ENCODE assay signal across 8 cellular contexts in genomic region chr2:200585730-200586643, GRCh38. TPM values are rescaled to one million over a fixed set of nuclear protein-coding genes. Genes with fewer than 3 reads are reported as not detected.
DNase-seq lines count a peak whose midpoint lies in the region; ATAC-seq and TF ChIP-seq lines count a peak whose summit lies in the region.

Gene AOX1 (plus strand): TSS chr2:200586014. CDS start chr2:200586109, 95 bp downstream.

- no peaks in the 10 kb centered on the region for H3K9me3 ChIP-seq in left lung

- no peak for TF ChIP-seq CTCF in left lung (IDR thresholded peaks at IDR 0.05)

- H3K27ac ChIP-seq in left lung = peak within 1 kb of the TSS; percentile 23 to 52

- peaks cover 0 to 8% of the 10 kb centered on the region in 2 donors for H3K27me3 ChIP-seq in left lung

- H3K9me3 Mint-ChIP-seq in T-helper 1 cell treated with Interleukin-12 subunit alpha and Interleukin-12 subunit beta and Interleukin-4 antibody, amounts not matched to agents 30 μg/mL and 1 μg/mL, for 36 hours = no peaks in the 10 kb centered on the region

- peak within 1 kb of the TSS; percentile 51 to 56 for H3K4me3 ChIP-seq in left lung

- H3K36me3 ChIP-seq in left lung = no peaks in the 10 kb centered on the region

- peaks cover 12 to 15% of the 10 kb centered on the region in 2 donors for H3K4me1 ChIP-seq in left lung

- H3K36me3 Mint-ChIP-seq in T-helper 1 cell treated with Interleukin-12 subunit alpha and Interleukin-12 subunit beta and Interleukin-4 antibody, amounts not matched to agents 30 μg/mL and 1 μg/mL, for 36 hours (ENCODE audit: low read depth) = peaks cover 13% of the 10 kb centered on the region

- ATAC-seq in left lung (peak; percentile 87), HG03039 (IDR thresholded peaks at IDR 0.05; ENCODE audit: unreplicated experiment) (no peak), HG02970 (IDR thresholded peaks at IDR 0.05; ENCODE audit: low FRiP score, unreplicated experiment) (no peak)

- H3K27me3 Mint-ChIP-seq in T-helper 1 cell treated with Interleukin-12 subunit alpha and Interleukin-12 subunit beta and Interleukin-4 antibody, amounts not matched to agents 30 μg/mL and 1 μg/mL, for 36 hours (ENCODE audit: low read depth) = peaks cover 4% of the 10 kb centered on the region

- peak; percentile 36 for DNase-seq in stimulated activated CD4-positive, alpha-beta T cell treated with anti-CD3 and anti-CD28 coated beads, Interleukin-15, amount 100 ng/mL, for 24 hours
- no peak for DNase-seq in stimulated activated CD4-positive, alpha-beta T cell treated with anti-CD3 and anti-CD28 coated beads, Interleukin-1b, Interleukin-23, amount 100 ng/mL, for 48 hours
- peak; percentile 42 for DNase-seq in dermis blood vessel endothelial cell
- peak; percentile 50 to 89 for DNase-seq in left lung
- peak; percentile 3 for DNase-seq in stimulated activated CD8-positive, alpha-beta memory T cell treated with anti-CD3 and anti-CD28 coated beads, Interleukin-4, amount 100 ng/mL, for 24 hours (ENCODE audit: low read depth)

- H3K4me1 Mint-ChIP-seq in T-helper 1 cell treated with Interleukin-12 subunit alpha and Interleukin-12 subunit beta and Interleukin-4 antibody, amounts not matched to agents 30 μg/mL and 1 μg/mL, for 36 hours (ENCODE audit: low read depth) = peaks cover 7% of the 10 kb centered on the region

- intact Hi-C loops in left lung (cut with DNase I) = no loop called here

- peak within 1 kb of the TSS; percentile 68 for H3K4me3 Mint-ChIP-seq in T-helper 1 cell treated with Interleukin-12 subunit alpha and Interleukin-12 subunit beta and Interleukin-4 antibody, amounts not matched to agents 30 μg/mL and 1 μg/mL, for 36 hours

- H3K27ac Mint-ChIP-seq in T-helper 1 cell treated with Interleukin-12 subunit alpha and Interleukin-12 subunit beta and Interleukin-4 antibody, amounts not matched to agents 30 μg/mL and 1 μg/mL, for 36 hours = no peak within 1 kb of the TSS

RNA-seq across cellular contexts. Expression of gene AOX1, which starts in this region (rescaled TPM):
- total RNA-seq in dermis blood vessel endothelial cell = 2.4 and 2.6 TPM in 2 replicates
- total RNA-seq in left lung = 10 to 100 TPM; 29.4 to 32.4 TPM
